Comparison of ENCODE assay signal across 9 cellular contexts in the genomic region with DNA sequence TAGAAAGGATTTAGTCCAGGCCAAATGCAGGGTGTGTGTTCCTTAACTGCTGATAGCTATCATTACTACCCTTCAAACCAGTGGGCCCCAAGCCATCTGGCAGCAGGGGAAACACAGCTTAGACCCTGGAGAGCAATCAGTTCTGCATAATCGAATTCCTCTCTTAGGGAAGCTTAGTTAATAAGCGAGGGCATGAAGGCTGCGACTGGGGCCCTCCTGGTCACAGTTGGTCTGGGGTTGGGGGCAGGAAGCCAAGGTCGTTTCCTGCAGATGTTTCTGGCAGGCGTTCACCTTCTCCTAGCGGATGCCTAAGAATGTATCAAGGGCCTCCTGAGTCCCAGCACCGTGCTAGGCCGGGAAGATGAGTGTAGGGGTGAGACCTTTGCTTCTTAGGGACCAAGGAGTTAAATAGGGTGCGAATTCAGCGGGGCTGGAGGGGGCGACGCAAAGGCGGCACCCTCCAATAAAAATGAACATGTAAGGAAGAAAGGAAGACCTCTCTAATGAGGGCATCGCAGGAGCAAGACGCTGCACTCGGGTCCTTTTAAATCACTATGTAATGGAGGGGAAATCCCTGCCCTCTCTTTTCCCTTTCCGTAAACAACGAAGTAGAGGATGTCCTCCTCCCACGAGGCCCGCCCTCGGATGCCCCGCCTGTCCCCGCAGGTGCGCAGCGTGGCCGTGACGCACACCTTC. TPM values are rescaled to one million over a fixed set of nuclear protein-coding genes. Genes with fewer than 3 reads are reported as not detected.
DNase-seq lines count a peak whose midpoint lies in the region; ATAC-seq, FAIRE-seq and TF ChIP-seq lines count a peak whose summit lies in the region.
"Had no signal": no experiment of that assay in that cellular context is flagged by ENCODE, and none has a peak within 500 bp of the region (broad histone marks: within the 10 kb centered on the region; RNA-seq: fewer than 3 reads in every experiment).

No MANE protein-coding gene starts in this region.

- H3K79me2 ChIP-seq in keratinocyte (ENCODE audit: control insufficient read depth, insufficient read depth, low read length), result no peaks in the 10 kb centered on the region

- no peak for TF ChIP-seq POLR2A in H54 (IDR thresholded peaks at IDR 0.05; ENCODE audit: low read depth, low read length)

- DNase-seq in ELR (ENCODE audit: low read depth) (peak; percentile 46), SJSA1 (ENCODE audit: low read depth in 1 of 2, low spot score in 2 of 2) (no peak), astrocyte of the cerebellum (ENCODE audit: low read depth) (no peak), keratinocyte (ENCODE audit: low read depth, low spot score) (no peak), H54 (ENCODE audit: insufficient read length, low spot score) (no peak), ecto neural progenitor cell (ENCODE audit: low spot score) (no peak)
- peak; percentile 85 to 86 for DNase-seq in stimulated activated CD4-positive, alpha-beta T cell treated with anti-CD3 and anti-CD28 coated beads, Interleukin-2, amount 100 ng/mL, for 24 hours

- H3K9ac ChIP-seq in keratinocyte (ENCODE audit: control insufficient read depth, extremely low read depth, insufficient read depth, low read length), result peak overlapping the region; percentile 81

- peak overlapping the region; percentile 87 for H2AFZ ChIP-seq in keratinocyte (ENCODE audit: control insufficient read depth, low read length)

- ATAC-seq in HG02678 (IDR thresholded peaks at IDR 0.05; ENCODE audit: unreplicated experiment), result peak; percentile 22

- no peaks in the 10 kb centered on the region for H4K20me1 ChIP-seq in keratinocyte (ENCODE audit: control insufficient read depth, extremely low read depth, insufficient read depth, low read length)

- H3K27ac ChIP-seq in SJSA1 (no peak overlapping the region), keratinocyte (ENCODE audit: control insufficient read depth, insufficient read depth, low read length) (peak overlapping the region; percentile 51)

- H3K4me3 ChIP-seq in SJSA1 (peak overlapping the region; percentile 53), astrocyte of the cerebellum (ENCODE audit: low read depth, low read length) (peak overlapping the region; percentile 53), keratinocyte (ENCODE audit: control insufficient read depth in 2 of 3, extremely low read depth in 1 of 3, insufficient read depth in 2 of 3, low read depth in 1 of 3, low read length in 3 of 3) (peak overlapping the region; percentile 61 to 81 (median 67))

- TF ChIP-seq CTCF in astrocyte of the cerebellum (IDR thresholded peaks at IDR 0.05; ENCODE audit: low read depth, low read length, missing control alignments) (no peak), keratinocyte (optimal IDR thresholded peaks at IDR 0.05 in 1 of 3, IDR thresholded peaks at IDR 0.05 in 1 of 3, conservative IDR thresholded peaks at IDR 0.05 in 1 of 3; ENCODE audit: extremely low read depth in 1 of 3, insufficient read depth in 2 of 3, low read length in 3 of 3) (no peak)

- in situ Hi-C loops in astrocyte of the cerebellum (cut with HindIII; ENCODE audit: low sequenced_read_pairs), result loop anchor here (25.0 kb wide), 1 partner anchor 102 kb away; a partner anchor contains a TSS

- no peaks in the 10 kb centered on the region for H3K36me3 ChIP-seq in SJSA1
- H3K36me3 ChIP-seq in keratinocyte (ENCODE audit: control insufficient read depth in 2 of 2, extremely low read depth in 1 of 2, insufficient read depth in 2 of 2, low read length in 2 of 2), result no peaks in the 10 kb centered on the region

- H3K4me1 ChIP-seq in SJSA1 (replicated peaks) (peaks cover 20% of the 10 kb centered on the region), keratinocyte (ENCODE audit: control insufficient read depth, extremely low read depth, insufficient read depth, low read length) (peaks cover 34% of the 10 kb centered on the region)

- H3K27me3 ChIP-seq in SJSA1 (replicated peaks) (no peaks in the 10 kb centered on the region), keratinocyte (ENCODE audit: control insufficient read depth, extremely low read depth, insufficient read depth, low read length) (no peaks in the 10 kb centered on the region)

- no peaks in the 10 kb centered on the region for H3K9me1 ChIP-seq in keratinocyte (ENCODE audit: control insufficient read depth, extremely low read depth, insufficient read depth, low read length)

- FAIRE-seq in keratinocyte (lab: Jason Lieb, UNC) (no peak), H54 (lab: Jason Lieb, UNC) (no peak)

- H3K9me3 ChIP-seq in SJSA1 (replicated peaks) (no peaks in the 10 kb centered on the region), keratinocyte (ENCODE audit: control insufficient read depth, low read depth, low read length) (no peaks in the 10 kb centered on the region)

- dilution Hi-C loops in keratinocyte (cut with MboI; ENCODE audit: extremely low pct_ligation_motif_present, low sequenced_read_pairs), result no loop called here

- peak overlapping the region; percentile 70 for H3K4me2 ChIP-seq in keratinocyte (ENCODE audit: control insufficient read depth, extremely low read depth, insufficient read depth, low read depth, low read length)

RNA-seq across cellular contexts. Expression of a gene that starts 16.5 kb away (rescaled TPM):
- total RNA-seq in SJSA1 (2014; rRNA removed; shearing (Covaris generic)), result 6.5 and 11.2 TPM in 2 replicates
- 6.5 to 13.0 TPM (median 7.3 TPM) in 3 replicates for polyA plus RNA-seq in keratinocyte
- polyA plus RNA-seq in keratinocyte (2011; ENCODE audit: low read depth), result 1.6 TPM
- 4.3 and 5.6 TPM in 2 replicates for polyA plus RNA-seq in keratinocyte (2011; cell fraction: cytosol; rRNA removed)
- 23.8 and 32.8 TPM in 2 replicates for polyA plus RNA-seq in keratinocyte (2011; cell fraction: nucleus; rRNA removed)
- 2.5 and 10.5 TPM in 2 replicates for polyA plus RNA-seq in keratinocyte (2012; ENCODE audit: low replicate concordance)
- 27.6 to 53.1 TPM (median 28.7 TPM) in 3 replicates for polyA minus RNA-seq in keratinocyte
- polyA minus RNA-seq in keratinocyte (2011; cell fraction: cytosol; rRNA and poly(A)+ RNA removed), result 17.3 TPM
- polyA minus RNA-seq in keratinocyte (2011; cell fraction: nucleus; rRNA and poly(A)+ RNA removed), result 9.8 and 17.9 TPM in 2 replicates

RNA-seq across cellular contexts. Expression of a gene that starts 27.3 kb away (rescaled TPM):
- total RNA-seq in SJSA1 (2014; rRNA removed; shearing (Covaris generic)), result not detected in 2 replicates
- polyA plus RNA-seq in keratinocyte, result not detected in 3 replicates
- polyA plus RNA-seq in keratinocyte (2011; ENCODE audit: low read depth), result not detected
- not detected in 2 replicates for polyA plus RNA-seq in keratinocyte (2011; cell fraction: cytosol; rRNA removed)
- not detected in 2 replicates for polyA plus RNA-seq in keratinocyte (2011; cell fraction: nucleus; rRNA removed)
- polyA plus RNA-seq in keratinocyte (2012; ENCODE audit: low replicate concordance), result not detected in 2 replicates
- polyA minus RNA-seq in keratinocyte, result 0.33 TPM in 1 of 3 replicates, not detected in the others
- not detected for polyA minus RNA-seq in keratinocyte (2011; cell fraction: cytosol; rRNA and poly(A)+ RNA removed)
- polyA minus RNA-seq in keratinocyte (2011; cell fraction: nucleus; rRNA and poly(A)+ RNA removed), result not detected in 2 replicates
- total RNA-seq: glomerular endothelial cell had no signal

Comparison
In these comparisons a context has a peak if more than half of its experiments do, and no peak if none do; other contexts are left out.
1. DNase-seq: peak in ELR (single experiment) and stimulated activated CD4-positive, alpha-beta T cell treated with anti-CD3 and anti-CD28 coated beads, Interleukin-2, amount 100 ng/mL, for 24 hours (2 of 2); none in SJSA1 (0 of 2), astrocyte of the cerebellum (single experiment), keratinocyte (single experiment), H54 (single experiment) and ecto neural progenitor cell (single experiment).
2. Peak in every context shown above with its lines, with median percentiles within 50 percentile points of each other: H3K4me3 ChIP-seq.